ENCODE assay signal across 12 cellular contexts in the genomic region with DNA sequence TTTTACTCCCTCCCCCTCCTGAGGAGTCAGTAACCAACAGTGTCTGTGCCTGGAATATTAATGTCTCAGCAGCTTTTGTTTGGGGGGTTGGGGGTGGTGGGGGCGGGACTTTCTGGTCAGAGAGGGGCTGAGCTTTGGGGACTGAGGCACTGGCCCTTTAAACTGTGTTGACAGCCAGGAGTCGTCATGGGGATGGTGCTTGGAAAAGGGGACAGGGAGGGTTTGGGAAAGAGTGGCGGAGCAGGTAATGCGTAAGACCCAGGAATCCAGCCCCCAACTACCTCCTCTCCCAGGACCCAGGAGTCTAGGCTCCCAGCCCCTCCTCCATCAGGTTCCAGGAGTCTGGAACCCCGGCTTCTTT. TPM values are rescaled to one million over a fixed set of nuclear protein-coding genes. Genes with fewer than 3 reads are reported as not detected.
DNase-seq lines count a peak whose midpoint lies in the region; ATAC-seq and TF ChIP-seq lines count a peak whose summit lies in the region.
"Had no signal": no experiment of that assay in that cellular context is flagged by ENCODE, and none has a peak within 500 bp of the region (broad histone marks: within the 10 kb centered on the region; RNA-seq: fewer than 3 reads in every experiment).

No MANE protein-coding gene starts in this region.

- H3K36me3 ChIP-seq in iPS-15b (ENCODE audit: control insufficient read depth, insufficient read depth, low read length) (no peaks in the 10 kb centered on the region), osteoblast (ENCODE audit: insufficient read depth, low read length) (no peaks in the 10 kb centered on the region)
- H3K36me3 ChIP-seq: BE2C had no signal

- peak; percentile 91 for DNase-seq in G401 (ENCODE audit: low spot score)
- DNase-seq in osteoblast (ENCODE audit: insufficient read length, low spot score, missing footprints): no peak
- no peak for DNase-seq in Calu3
- DNase-seq in activated CD4-positive, alpha-beta T cell treated with anti-CD3 and anti-CD28 coated beads, Interleukin-2, amount 10 ng/mL, durations not matched to agents 7 days and 5 days: no peak
- no peak for DNase-seq in activated naive CD4-positive, alpha-beta T cell treated with Interleukin-2 at 50 U/mL for 16 hours
- DNase-seq: activated CD4-positive, alpha-beta T cell treated with anti-CD3 and anti-CD28 coated beads, Interleukin-2, amount 50 U/mL, for 4 hours; BE2C had no signal

- H3K4me1 ChIP-seq in iPS-15b (ENCODE audit: control insufficient read depth, insufficient read depth, low read length) (peaks cover 10% of the 10 kb centered on the region), osteoblast (ENCODE audit: insufficient read depth, low read length) (peaks cover 24% of the 10 kb centered on the region)

- H2AFZ ChIP-seq in osteoblast (ENCODE audit: low read length): peak overlapping the region; percentile 49

- intact Hi-C loops in Calu3 (cut with micrococcal nuclease; ENCODE audit: unreplicated experiment): no loop called here

- no peak overlapping the region for H3K27ac ChIP-seq in osteoblast (ENCODE audit: low read depth, low read length)
- H3K27ac ChIP-seq: HL-60 had no signal

- H3K27me3 Mint-ChIP-seq in brain (peaks cover 7% of the 10 kb centered on the region), Calu3 (ENCODE audit: unreplicated experiment) (peaks cover 22% of the 10 kb centered on the region)
- peaks cover 32% of the 10 kb centered on the region for H3K27me3 Mint-ChIP-seq in activated CD4-positive, alpha-beta T cell treated with anti-CD3 and anti-CD28 coated beads, Interleukin-2, amount 10 ng/mL, durations not matched to agents 7 days and 5 days

- H3K4me2 ChIP-seq in osteoblast (ENCODE audit: insufficient read depth, low read length): peak overlapping the region; percentile 49

- H3K9me3 ChIP-seq in iPS-15b (ENCODE audit: control insufficient read depth, insufficient read depth, low read length) (no peaks in the 10 kb centered on the region), osteoblast (ENCODE audit: low read depth, low read length) (no peaks in the 10 kb centered on the region)
- H3K9me3 ChIP-seq: BE2C had no signal

- H3K4me1 Mint-ChIP-seq in brain (peaks cover 61% of the 10 kb centered on the region), Calu3 (ENCODE audit: low read depth, unreplicated experiment) (peaks cover 9% of the 10 kb centered on the region)
- peaks cover 8% of the 10 kb centered on the region for H3K4me1 Mint-ChIP-seq in activated CD4-positive, alpha-beta T cell treated with anti-CD3 and anti-CD28 coated beads, Interleukin-2, amount 10 ng/mL, durations not matched to agents 7 days and 5 days

- peak overlapping the region; percentile 66 for H3K4me3 ChIP-seq in iPS-15b (ENCODE audit: low read depth, low read length)
- H3K4me3 ChIP-seq in osteoblast (ENCODE audit: insufficient read depth, low read length): peak overlapping the region; percentile 40

- no peaks in the 10 kb centered on the region for H3K79me2 ChIP-seq in osteoblast (ENCODE audit: insufficient read depth, low read length)

- ATAC-seq in HG03565 (IDR thresholded peaks at IDR 0.05; ENCODE audit: unreplicated experiment): no peak

- TF ChIP-seq CTCF in brain (conservative IDR thresholded peaks at IDR 0.05) (no peak), osteoblast (IDR thresholded peaks at IDR 0.05; ENCODE audit: extremely low read depth, low read depth, low read length) (no peak), Calu3 (IDR thresholded peaks at IDR 0.05; ENCODE audit: unreplicated experiment) (no peak)

- BruUV-seq in Calu3 (replicated peaks; lab: Mats Ljungman, UMichigan): no TSS peak

- H3K27me3 ChIP-seq in iPS-15b (ENCODE audit: control insufficient read depth, insufficient read depth, low read length): peaks cover 65% of the 10 kb centered on the region
- peaks cover 20% of the 10 kb centered on the region for H3K27me3 ChIP-seq in osteoblast (ENCODE audit: insufficient read depth, low read length)

- peaks cover 0 to 3% (median 0%) of the 10 kb centered on the region in 5 experiments for H3K9me3 Mint-ChIP-seq in brain
- no peaks in the 10 kb centered on the region for H3K9me3 Mint-ChIP-seq in Calu3 (ENCODE audit: low read depth, unreplicated experiment)
- no peaks in the 10 kb centered on the region for H3K9me3 Mint-ChIP-seq in activated CD4-positive, alpha-beta T cell treated with anti-CD3 and anti-CD28 coated beads, Interleukin-2, amount 10 ng/mL, durations not matched to agents 7 days and 5 days
- H3K9me3 Mint-ChIP-seq: T-helper 1 cell treated with Interleukin-12 subunit alpha and Interleukin-12 subunit beta and Interleukin-4 antibody, amounts not matched to agents 30 μg/mL and 1 μg/mL, for 36 hours had no signal

- H3K4me3 Mint-ChIP-seq in brain (peak overlapping the region; percentile 88 to 94 (median 92)), Calu3 (ENCODE audit: low read depth, unreplicated experiment) (no peak overlapping the region)
- H3K4me3 Mint-ChIP-seq in activated CD4-positive, alpha-beta T cell treated with anti-CD3 and anti-CD28 coated beads, Interleukin-2, amount 10 ng/mL, durations not matched to agents 7 days and 5 days: no peak overlapping the region
- H3K4me3 Mint-ChIP-seq: T-helper 1 cell treated with Interleukin-12 subunit alpha and Interleukin-12 subunit beta and Interleukin-4 antibody, amounts not matched to agents 30 μg/mL and 1 μg/mL, for 36 hours had no signal

- peaks cover 18% of the 10 kb centered on the region for H3K36me3 Mint-ChIP-seq in brain
- peaks cover 15% of the 10 kb centered on the region for H3K36me3 Mint-ChIP-seq in Calu3 (ENCODE audit: insufficient read depth, unreplicated experiment)
- H3K36me3 Mint-ChIP-seq in activated CD4-positive, alpha-beta T cell treated with anti-CD3 and anti-CD28 coated beads, Interleukin-2, amount 10 ng/mL, durations not matched to agents 7 days and 5 days (ENCODE audit: low read depth): no peaks in the 10 kb centered on the region

- H3K9ac ChIP-seq in iPS-15b (ENCODE audit: low read depth, low read length): peak overlapping the region; percentile 8

- peak overlapping the region; percentile 95 to 100 (median 99) for H3K27ac Mint-ChIP-seq in brain
- no peak overlapping the region for H3K27ac Mint-ChIP-seq in Calu3 (ENCODE audit: unreplicated experiment)
- no peak overlapping the region for H3K27ac Mint-ChIP-seq in activated CD4-positive, alpha-beta T cell treated with anti-CD3 and anti-CD28 coated beads, Interleukin-2, amount 10 ng/mL, durations not matched to agents 7 days and 5 days
- H3K27ac Mint-ChIP-seq: T-helper 1 cell treated with Interleukin-12 subunit alpha and Interleukin-12 subunit beta and Interleukin-4 antibody, amounts not matched to agents 30 μg/mL and 1 μg/mL, for 36 hours had no signal

- CTCF ChIA-PET in Calu3 (lab: Charles Lee): interaction anchor here (1.1 kb wide), 1 partner anchor 79 kb away, joined by 3 read pairs; no protein-coding TSS in a partner anchor
- CTCF ChIA-PET in activated CD4-positive, alpha-beta T cell treated with anti-CD3 and anti-CD28 coated beads, Interleukin-2, amount 10 ng/mL, durations not matched to agents 7 days and 5 days (lab: Charles Lee): no interaction called here

- POLR2A ChIA-PET in activated CD4-positive, alpha-beta T cell treated with anti-CD3 and anti-CD28 coated beads, Interleukin-2, amount 10 ng/mL, durations not matched to agents 7 days and 5 days (lab: Charles Lee): no interaction called here

- in situ Hi-C loops in G401 (cut with HindIII; ENCODE audit: low sequenced_read_pairs): no loop called here

- no peaks in the 10 kb centered on the region for H4K20me1 ChIP-seq in osteoblast (ENCODE audit: insufficient read depth, low read length)

RNA-seq across cellular contexts. Expression of a gene that starts 5.2 kb away (rescaled TPM):
- 47.8 and 58.7 TPM in 2 replicates for total RNA-seq in G401 (2014; rRNA removed; shearing (Covaris generic))
- polyA plus RNA-seq in brain (ENCODE audit: insufficient read depth, low read depth, low replicate concordance): 207 TPM
- total RNA-seq in osteoblast: 1.2 and 1.4 TPM in 2 replicates
- 14.5 and 17.5 TPM in 2 replicates for total RNA-seq in Calu3 (2022)
- total RNA-seq in activated CD4-positive, alpha-beta T cell treated with anti-CD3 and anti-CD28 coated beads, Interleukin-2, amount 10 ng/mL, durations not matched to agents 7 days and 5 days: under 1 TPM; 0.12 to 0.20 TPM

RNA-seq across cellular contexts. Expression of a gene that starts 15.1 kb away (rescaled TPM):
- total RNA-seq in G401 (2014; rRNA removed; shearing (Covaris generic)): 135 and 160 TPM in 2 replicates
- 185 TPM for polyA plus RNA-seq in brain (ENCODE audit: insufficient read depth, low read depth, low replicate concordance)
- total RNA-seq in osteoblast: 31.5 and 37.3 TPM in 2 replicates
- 32.8 and 33.2 TPM in 2 replicates for total RNA-seq in Calu3 (2022)
- total RNA-seq in activated CD4-positive, alpha-beta T cell treated with anti-CD3 and anti-CD28 coated beads, Interleukin-2, amount 10 ng/mL, durations not matched to agents 7 days and 5 days: 10 to 100 TPM; 24.5 to 30.5 TPM

RNA-seq across cellular contexts. Expression of a gene that starts 22.6 kb away (rescaled TPM):
- total RNA-seq in G401 (2014; rRNA removed; shearing (Covaris generic)): not detected in 2 replicates
- not detected for polyA plus RNA-seq in brain (ENCODE audit: insufficient read depth, low read depth, low replicate concordance)
- total RNA-seq in osteoblast (under 0.01 TPM in 1 of 2 replicates, not detected in the other), Calu3 (2022) (1.9 and 2.0 TPM in 2 replicates)
- under 1 TPM; 0.50 to 0.79 TPM for total RNA-seq in activated CD4-positive, alpha-beta T cell treated with anti-CD3 and anti-CD28 coated beads, Interleukin-2, amount 10 ng/mL, durations not matched to agents 7 days and 5 days

RNA-seq across cellular contexts. Expression of a gene that starts 35.5 kb away (rescaled TPM):
- total RNA-seq in G401 (2014; rRNA removed; shearing (Covaris generic)): 6.0 and 8.8 TPM in 2 replicates
- 4.7 TPM for polyA plus RNA-seq in brain (ENCODE audit: insufficient read depth, low read depth, low replicate concordance)
- total RNA-seq in osteoblast (52.5 and 62.2 TPM in 2 replicates), Calu3 (2022) (78.2 and 147 TPM in 2 replicates)
- total RNA-seq in activated CD4-positive, alpha-beta T cell treated with anti-CD3 and anti-CD28 coated beads, Interleukin-2, amount 10 ng/mL, durations not matched to agents 7 days and 5 days: 10 to 100 TPM; 10.3 TPM

RNA-seq across cellular contexts. Expression of a gene that starts 38.1 kb away (rescaled TPM):
- total RNA-seq in G401 (2014; rRNA removed; shearing (Covaris generic)): 6.9 and 15.4 TPM in 2 replicates
- 17.1 TPM for polyA plus RNA-seq in brain (ENCODE audit: insufficient read depth, low read depth, low replicate concordance)
- total RNA-seq in osteoblast (7.4 and 9.4 TPM in 2 replicates), Calu3 (2022) (19.4 and 20.7 TPM in 2 replicates)
- total RNA-seq in activated CD4-positive, alpha-beta T cell treated with anti-CD3 and anti-CD28 coated beads, Interleukin-2, amount 10 ng/mL, durations not matched to agents 7 days and 5 days: 10 to 100 TPM; 14.1 to 14.9 TPM

Comparison
In these comparisons a context has a peak if more than half of its experiments do, and no peak if none do; other contexts are left out.
1. H3K27ac Mint-ChIP-seq: peak in brain (5 of 5); none in Calu3 (single experiment) and activated CD4-positive, alpha-beta T cell treated with anti-CD3 and anti-CD28 coated beads, Interleukin-2, amount 10 ng/mL, durations not matched to agents 7 days and 5 days (single experiment).
2. H3K4me3 Mint-ChIP-seq: peak in brain (5 of 5); none in Calu3 (single experiment) and activated CD4-positive, alpha-beta T cell treated with anti-CD3 and anti-CD28 coated beads, Interleukin-2, amount 10 ng/mL, durations not matched to agents 7 days and 5 days (single experiment).